Comparison of ENCODE assay signal across 26 cellular contexts in genomic region chr17:8504460-8505207, GRCh38.
DNase-seq lines count a peak whose midpoint lies in the region; ATAC-seq, FAIRE-seq and TF ChIP-seq lines count a peak whose summit lies in the region.
"Had no signal": no experiment of that assay in that cellular context is flagged by ENCODE, and none has a peak within 500 bp of the region (broad histone marks: within the 10 kb centered on the region; RNA-seq: fewer than 3 reads in every experiment).

No MANE protein-coding gene starts in this region.

- FAIRE-seq in HepG2 (lab: Jason Lieb, UNC): no peak
- FAIRE-seq: GM12878, H1 had no signal

- H3K27me3 ChIP-seq in HepG2 (ENCODE audit: control insufficient read depth in 1 of 2, insufficient read depth in 2 of 2, low read length in 2 of 2): no peaks in the 10 kb centered on the region
- no peaks in the 10 kb centered on the region for H3K27me3 ChIP-seq in right lobe of liver
- no peaks in the 10 kb centered on the region for H3K27me3 ChIP-seq in tibial artery

- no peak overlapping the region for H2AFZ ChIP-seq in HepG2 (ENCODE audit: low read length)

- TF ChIP-seq CTCF in HepG2 (CRISPR knock-in tag; IDR thresholded peaks at IDR 0.05) (no peak), right lobe of liver (IDR thresholded peaks at IDR 0.05) (no peak), tibial artery (IDR thresholded peaks at IDR 0.05) (no peak)

- CTCF ChIA-PET in HepG2 (lab: Yijun Ruan, JAX; ENCODE audit: low intra/inter-chr PET ratio, low total read pairs): no interaction called here

- H3K9ac ChIP-seq in HepG2 (ENCODE audit: insufficient read depth, low read depth, low read length): no peak overlapping the region

- H3K9me3 ChIP-seq in HepG2 (ENCODE audit: low read length) (no peaks in the 10 kb centered on the region), right lobe of liver (no peaks in the 10 kb centered on the region), tibial artery (no peaks in the 10 kb centered on the region)
- H3K9me3 ChIP-seq: Caco-2 had no signal

- H3K4me1 ChIP-seq in HepG2 (ENCODE audit: insufficient read depth, low read length) (no peaks in the 10 kb centered on the region), right lobe of liver (no peaks in the 10 kb centered on the region), tibial artery (peaks cover 0 to 21% (median 6%) of the 10 kb centered on the region in 4 donors)
- H3K4me1 ChIP-seq: Caco-2 had no signal

- no peak overlapping the region for H3K4me2 ChIP-seq in HepG2 (ENCODE audit: low read depth, low read length)

- H4K20me1 ChIP-seq in HepG2 (ENCODE audit: insufficient read depth, low read length): no peaks in the 10 kb centered on the region

- intact Hi-C loops in HepG2 (cut with micrococcal nuclease; ENCODE audit: unreplicated experiment): no loop called here
- intact Hi-C loops in right lobe of liver (cut with DNase I): no loop called here
- intact Hi-C loops in tibial artery (cut with DNase I; ENCODE audit: low total_unique reads): loop anchor here (10.0 kb wide), 1 partner anchor 50 kb away; no protein-coding TSS in a partner anchor

- 95% methylated on average over 18 of the region's 18 CpGs for WGBS in HepG2 (ENCODE audit: low lambda C conversion rate)
- 95% methylated on average over 11 of the region's 18 CpGs for WGBS in right lobe of liver (ENCODE audit: insufficient coverage, low coverage, low lambda C conversion rate, missing lambda C conversion rate)

- TF ChIP-seq EP300 in HepG2 (IDR thresholded peaks at IDR 0.05; ENCODE audit: low read depth in 2 of 2, low read length in 2 of 2) (no peak), HepG2 (CRISPR knock-in tag; IDR thresholded peaks at IDR 0.05; ENCODE audit: borderline replicate concordance) (no peak)

- ATAC-seq in HepG2 (no peak), right lobe of liver (no peak), HG03108 (IDR thresholded peaks at IDR 0.05; ENCODE audit: unreplicated experiment) (no peak)
- ATAC-seq in activated CD4-positive, CD25-positive, alpha-beta regulatory T cell treated with anti-CD3 and anti-CD28 coated beads, Interleukin-2, amount 50 U/mL, for 24 hours: no peak
- ATAC-seq: CD8-positive, alpha-beta T cell; GM12878; HCT116; PC-3 had no signal

- TF ChIP-seq RAD21 in HepG2 (CRISPR knock-in tag; IDR thresholded peaks at IDR 0.05): no peak

- H3K27ac ChIP-seq in HepG2 (ENCODE audit: extremely low read length, insufficient read depth, low read length) (no peak overlapping the region), right lobe of liver (no peak overlapping the region), tibial artery (peak overlapping the region; percentile 46 to 47)
- H3K27ac ChIP-seq: 22Rv1, C4-2B, HL-60 had no signal

- H3K36me3 ChIP-seq in HepG2 (replicated peaks in 1 of 2; ENCODE audit: control insufficient read depth in 1 of 2, insufficient read depth in 2 of 2, low read length in 2 of 2) (peaks cover 39 to 74% of the 10 kb centered on the region in 2 experiments), right lobe of liver (peaks cover 0 to 24% (median 12%) of the 10 kb centered on the region in 4 donors), tibial artery (peaks cover 79 to 82% (median 81%) of the 10 kb centered on the region in 3 donors)

- TF ChIP-seq POLR2A in HepG2 (IDR thresholded peaks at IDR 0.05; ENCODE audit: insufficient read depth in 1 of 2, low read depth in 2 of 2, low read length in 2 of 2): no peak
- no peak for TF ChIP-seq POLR2A in right lobe of liver (IDR thresholded peaks at IDR 0.05)

- H3K4me3 ChIP-seq in HepG2 (replicated peaks in 1 of 3; ENCODE audit: insufficient read depth in 1 of 3, low read depth in 2 of 3, low read length in 3 of 3) (no peak overlapping the region), right lobe of liver (no peak overlapping the region), tibial artery (no peak overlapping the region)
- H3K4me3 ChIP-seq: GM12878 had no signal

- DNase-seq in HepG2 (ENCODE audit: low spot score): no peak
- DNase-seq in right lobe of liver: no peak
- DNase-seq in islet precursor cell: peak; percentile 44
- DNase-seq in tibial artery: no peak
- DNase-seq in NCI-H748 treated with DMSO at 0.1 percent for 48 hours (lab: John Stamatoyannopoulos, UW): no peak
- DNase-seq: Caco-2; CD8-positive, alpha-beta T cell; DMS79; EL; GDM1; Kasumi-1; NCI-H1092 treated with DMSO at 0.1 percent for 48 hours; NCI-H1436; NCI-H1930; NCI-H2107; NCI-H82; NK-92 treated with Interleukin-12 subunit alpha and Interleukin-12 subunit beta, amount 100 ng/mL, for 24 hours; PC-3 had no signal

- POLR2A ChIA-PET in HepG2 (lab: Yijun Ruan, JAX): no interaction called here

- no TSS peak for BruUV-seq in HepG2 (replicated peaks; lab: Mats Ljungman, UMichigan)

- H3K79me2 ChIP-seq in HepG2 (ENCODE audit: insufficient read depth, low read length): no peaks in the 10 kb centered on the region

- in situ Hi-C loops in HepG2 (cut with HindIII; ENCODE audit: extremely low pct_ligation_motif_present, low pct_unique_long_range_greater_than_20kb): no loop called here

TF ChIP-seq in HepG2, 621 proteins besides CTCF, POLR2A, EP300 and RAD21:
- TF ChIP-seq DPF2 (CRISPR knock-in tag; IDR thresholded peaks at IDR 0.05; ENCODE audit: borderline replicate concordance, low read depth) (no peak), ADNP (CRISPR knock-in tag; IDR thresholded peaks at IDR 0.05) (no peak), RBM22 (optimal IDR thresholded peaks at IDR 0.05; ENCODE audit: low read length) (peak; percentile 79)

Comparison
In these comparisons a context has a peak if more than half of its experiments do, and no peak if none do; other contexts are left out.
1. H3K27ac ChIP-seq: peak in tibial artery (2 of 2); none in HepG2 (single experiment) and right lobe of liver (0 of 3).